In the genomic region with DNA sequence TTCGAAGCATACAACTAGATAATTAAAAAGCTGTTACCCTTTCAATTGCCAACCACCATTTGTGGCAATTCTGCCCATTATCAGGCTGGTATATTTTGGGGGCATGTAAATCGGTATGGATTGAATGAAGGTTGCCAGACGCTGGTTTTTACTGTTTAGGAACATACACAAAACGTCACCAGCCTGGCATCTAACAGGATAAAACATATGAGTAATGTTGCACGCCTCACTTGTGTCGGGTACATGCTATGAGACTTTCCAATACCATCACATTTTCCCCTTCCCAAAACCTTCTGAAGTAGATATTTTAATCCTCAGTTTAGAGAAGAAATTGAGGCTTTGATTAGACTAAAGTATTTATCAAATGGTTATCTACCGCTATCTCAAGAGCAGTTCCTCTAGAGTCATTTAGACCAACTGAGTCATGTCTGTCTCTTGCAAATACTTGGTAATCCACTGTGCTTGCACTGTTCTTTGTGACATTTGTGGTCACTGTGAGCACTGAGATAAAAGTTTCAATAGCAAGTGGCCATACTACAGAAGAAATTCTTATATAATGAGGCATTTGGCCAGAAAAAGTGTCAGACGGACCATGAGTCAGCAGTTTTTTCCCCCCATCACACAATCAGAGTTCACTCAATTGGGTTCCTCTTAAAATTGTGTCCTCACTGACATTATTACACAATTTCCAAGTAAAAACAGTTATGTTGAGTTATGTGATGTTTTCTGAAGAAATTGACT, we compare ENCODE assay signal across 14 cellular contexts.
"Had no signal": no experiment of that assay in that cellular context is flagged by ENCODE, and none has a peak within 500 bp of the region (broad histone marks: within the 10 kb centered on the region; RNA-seq: fewer than 3 reads in every experiment).

No MANE protein-coding gene starts in this region.

- H3K36me3 Mint-ChIP-seq: mesothelial cell of epicardium; stimulated activated effector memory CD8-positive, alpha-beta T cell treated with anti-CD3 and anti-CD28 coated beads, Interleukin-12 subunit alpha, Interleukin-12 subunit beta, amount 100 ng/mL, for 72 hours had no signal

- H3K4me1 Mint-ChIP-seq: endodermal cell; mesothelial cell of epicardium; stimulated activated effector memory CD8-positive, alpha-beta T cell treated with anti-CD3 and anti-CD28 coated beads, Interleukin-12 subunit alpha, Interleukin-12 subunit beta, amount 100 ng/mL, for 72 hours had no signal

- ATAC-seq: activated CD4-positive, CD25-positive, alpha-beta regulatory T cell treated with anti-CD3 and anti-CD28 coated beads, Interleukin-2, amount 50 U/mL, for 24 hours; gastroesophageal sphincter; heart right ventricle; stimulated activated effector memory CD8-positive, alpha-beta T cell treated with anti-CD3 and anti-CD28 coated beads, Interleukin-12 subunit alpha, Interleukin-12 subunit beta, amount 100 ng/mL, for 72 hours had no signal

- H3K9me3 Mint-ChIP-seq: activated naive CD4-positive, alpha-beta T cell treated with anti-CD3 and anti-CD28 coated beads for 36 hours; endodermal cell had no signal

- H3K27ac Mint-ChIP-seq: activated naive CD4-positive, alpha-beta T cell treated with anti-CD3 and anti-CD28 coated beads for 36 hours; activated T-helper 2 cell treated with anti-CD3 and anti-CD28 coated beads, Interferon-gamma antibody, Interleukin-2, Interleukin-4, amounts not matched to agents 10 μg/mL and 5 μg/mL and 100 μg/mL, durations not matched to agents 14 hours and 24 hours and 36 hours; endodermal cell; mesothelial cell of epicardium; stimulated activated effector memory CD8-positive, alpha-beta T cell treated with anti-CD3 and anti-CD28 coated beads, Interleukin-12 subunit alpha, Interleukin-12 subunit beta, amount 100 ng/mL, for 72 hours had no signal

- H3K4me3 Mint-ChIP-seq: activated naive CD4-positive, alpha-beta T cell treated with anti-CD3 and anti-CD28 coated beads for 36 hours; endodermal cell; mesothelial cell of epicardium; stimulated activated effector memory CD8-positive, alpha-beta T cell treated with anti-CD3 and anti-CD28 coated beads, Interleukin-12 subunit alpha, Interleukin-12 subunit beta, amount 100 ng/mL, for 72 hours had no signal

- DNase-seq: activated CD4-positive, alpha-beta T cell treated with anti-CD3 and anti-CD28 coated beads, Interleukin-2, amount 50 U/mL, for 48 hours; activated naive CD4-positive, alpha-beta T cell treated with anti-CD3 and anti-CD28 coated beads for 36 hours; activated T-cell treated with anti-CD3 and anti-CD28 coated beads, Interleukin-2, amount 50 U/mL, for 1 hour; dorsolateral prefrontal cortex; endodermal cell; heart right ventricle; thyroid gland had no signal

- H3K4me3 ChIP-seq: ascending aorta, cardiac muscle cell, dorsolateral prefrontal cortex, gastroesophageal sphincter, heart right ventricle, thyroid gland had no signal
